Comparison of ENCODE assay signal across 15 cellular contexts in genomic region chr9:75046725-75047345, GRCh38. TPM values are rescaled to one million over a fixed set of nuclear protein-coding genes. Genes with fewer than 3 reads are reported as not detected.
DNase-seq lines count a peak whose midpoint lies in the region; ATAC-seq and TF ChIP-seq lines count a peak whose summit lies in the region.
"Had no signal": no experiment of that assay in that cellular context is flagged by ENCODE, and none has a peak within 500 bp of the region (broad histone marks: within the 10 kb centered on the region; RNA-seq: fewer than 3 reads in every experiment).

No MANE protein-coding gene starts in this region.

- H3K36me3 Mint-ChIP-seq in GM23338 (ENCODE audit: low read depth) = no peaks in the 10 kb centered on the region
- H3K36me3 Mint-ChIP-seq: CD8-positive, alpha-beta T cell had no signal

- ATAC-seq in Right ventricle myocardium inferior = no peak
- ATAC-seq in GM23338 = no peak
- ATAC-seq: CD8-positive, alpha-beta T cell had no signal

- H4K91ac ChIP-seq in trophoblast cell (ENCODE audit: low read depth, low read length) = no peak overlapping the region

- no peak for TF ChIP-seq CTCF in GM23338 (conservative IDR thresholded peaks at IDR 0.05; ENCODE audit: low read depth in 2 of 2)

- H2BK5ac ChIP-seq in trophoblast cell (ENCODE audit: low read depth, low read length, poor library complexity) = no peak overlapping the region

- no peak overlapping the region for H3K4me3 ChIP-seq in trophoblast cell (ENCODE audit: low read depth, low read length)
- no peak overlapping the region for H3K4me3 ChIP-seq in GM23338
- H3K4me3 ChIP-seq: BLaER1 treated with 17β-estradiol and CSF1 and Interleukin-3, amounts not matched to agents 10 nM and 100 nM had no signal

- H3K9me3 Mint-ChIP-seq in GM23338 = peaks cover 7% of the 10 kb centered on the region; the same call in 1 of the 3 replicates
- H3K9me3 Mint-ChIP-seq: CD8-positive, alpha-beta T cell had no signal

- H3K9me3 ChIP-seq in trophoblast cell (ENCODE audit: insufficient read depth, low read depth, low read length) = no peaks in the 10 kb centered on the region

- no peak overlapping the region for H3K4me3 Mint-ChIP-seq in GM23338
- H3K4me3 Mint-ChIP-seq: B cell; CD8-positive, alpha-beta T cell had no signal

- no peaks in the 10 kb centered on the region for H3F3A ChIP-seq in GM23338 (replicated peaks; ENCODE audit: low read depth)

- no peak overlapping the region for H3K9ac ChIP-seq in trophoblast cell (ENCODE audit: low read length)
- H3K9ac ChIP-seq: BLaER1 treated with 17β-estradiol and CSF1 and Interleukin-3, amounts not matched to agents 10 nM and 100 nM had no signal

- H3K79me1 ChIP-seq in trophoblast cell (ENCODE audit: low read length) = no peaks in the 10 kb centered on the region

- no peak overlapping the region for H3K27ac ChIP-seq in trophoblast cell (ENCODE audit: low read depth, low read length)
- no peak overlapping the region for H3K27ac ChIP-seq in GM23338 (ENCODE audit: low read depth)
- H3K27ac ChIP-seq: BLaER1 treated with 17β-estradiol and CSF1 and Interleukin-3, amounts not matched to agents 10 nM and 100 nM; HL-60 had no signal

- no peak overlapping the region for H2AK5ac ChIP-seq in trophoblast cell (ENCODE audit: low read length)

- H3K14ac ChIP-seq in trophoblast cell (ENCODE audit: low read length) = no peak overlapping the region

- no peaks in the 10 kb centered on the region for H4K20me1 ChIP-seq in GM23338 (replicated peaks; ENCODE audit: insufficient read depth)
- H4K20me1 ChIP-seq: BLaER1 treated with 17β-estradiol and CSF1 and Interleukin-3, amounts not matched to agents 10 nM and 100 nM had no signal

- H3K27ac Mint-ChIP-seq in GM23338 = no peak overlapping the region
- H3K27ac Mint-ChIP-seq: B cell; CD8-positive, alpha-beta T cell had no signal

- H3K4me2 ChIP-seq in trophoblast cell (ENCODE audit: low read length) = no peak overlapping the region
- no peak overlapping the region for H3K4me2 ChIP-seq in GM23338
- H3K4me2 ChIP-seq: BLaER1 treated with 17β-estradiol and CSF1 and Interleukin-3, amounts not matched to agents 10 nM and 100 nM had no signal

- no peaks in the 10 kb centered on the region; the same call in 1 of the 2 replicates for H3K9me2 ChIP-seq in GM23338 (ENCODE audit: insufficient read depth)

- H2BK120ac ChIP-seq in trophoblast cell (ENCODE audit: insufficient read depth, low read length, poor library complexity) = no peak overlapping the region

- no peak overlapping the region for H4K8ac ChIP-seq in trophoblast cell (ENCODE audit: low read depth, low read length)

- no peak overlapping the region for H2BK12ac ChIP-seq in trophoblast cell (ENCODE audit: low read length)

- H3K4ac ChIP-seq in trophoblast cell (ENCODE audit: low read depth, low read length) = no peak overlapping the region

- H3K27me3 ChIP-seq in trophoblast cell (ENCODE audit: insufficient read depth, low read length) (no peaks in the 10 kb centered on the region), GM23338 (ENCODE audit: insufficient read depth) (no peaks in the 10 kb centered on the region)
- H3K27me3 ChIP-seq: BLaER1 treated with 17β-estradiol and CSF1 and Interleukin-3, amounts not matched to agents 10 nM and 100 nM had no signal

- no peak overlapping the region for H3K18ac ChIP-seq in trophoblast cell (ENCODE audit: low read length)

- H3K4me1 ChIP-seq in trophoblast cell (ENCODE audit: control insufficient read depth in 1 of 2, insufficient read depth in 2 of 2, low read length in 2 of 2) = no peaks in the 10 kb centered on the region
- no peaks in the 10 kb centered on the region for H3K4me1 ChIP-seq in GM23338 (ENCODE audit: insufficient read depth)
- H3K4me1 ChIP-seq: BLaER1 treated with 17β-estradiol and CSF1 and Interleukin-3, amounts not matched to agents 10 nM and 100 nM had no signal

- no peak overlapping the region for H3K23ac ChIP-seq in trophoblast cell (ENCODE audit: low read length)

- intact Hi-C loops in Right ventricle myocardium inferior (cut with DNase I) = no loop called here

- H2AFZ ChIP-seq in trophoblast cell (ENCODE audit: insufficient read depth, low read length, poor library complexity) (no peak overlapping the region), GM23338 (no peak overlapping the region)

- no peaks in the 10 kb centered on the region for H3K4me1 Mint-ChIP-seq in GM23338

- H3K79me2 ChIP-seq in trophoblast cell (ENCODE audit: control insufficient read depth, insufficient read depth, low read length, poor library complexity) = no peaks in the 10 kb centered on the region
- no peaks in the 10 kb centered on the region for H3K79me2 ChIP-seq in GM23338 (replicated peaks; ENCODE audit: insufficient read depth)

- peaks cover 2% of the 10 kb centered on the region for H3K27me3 Mint-ChIP-seq in GM23338 (ENCODE audit: insufficient read depth, low read depth, poor library complexity)

- in situ Hi-C loops in G401 (cut with HindIII; ENCODE audit: low sequenced_read_pairs) = no loop called here

- H4K12ac ChIP-seq in trophoblast cell (ENCODE audit: low read depth, low read length) = no peak overlapping the region

- DNase-seq in G401 (ENCODE audit: low spot score) (peak; percentile 97), NCI-H524 (lab: John Stamatoyannopoulos, UW) (peak; percentile 55 to 77), cerebellar nuclear complex (lab: John Stamatoyannopoulos, UW) (peak; percentile 80 to 82), trophoblast cell (no peak), T-helper 1 cell (no peak), Right ventricle myocardium inferior (ENCODE audit: missing footprints) (no peak), GM23338 (ENCODE audit: low spot score) (no peak)
- DNase-seq: Calu3; CD8-positive, alpha-beta T cell; DMS79; GF-D8; HCEC 1CT had no signal

- whole genome bisulfite sequencing in trophoblast cell (ENCODE audit: extremely low coverage, insufficient coverage, insufficient read length) = no CpG with 5 or more reads among the region's 3 CpGs

- H3K36me3 ChIP-seq in trophoblast cell (ENCODE audit: control insufficient read depth in 1 of 2, insufficient read depth in 2 of 2, low read length in 2 of 2) = no peaks in the 10 kb centered on the region
- no peaks in the 10 kb centered on the region for H3K36me3 ChIP-seq in GM23338 (ENCODE audit: insufficient read depth)
- H3K36me3 ChIP-seq: BLaER1 treated with 17β-estradiol and CSF1 and Interleukin-3, amounts not matched to agents 10 nM and 100 nM had no signal

TF ChIP-seq in GM23338, 12 proteins besides CTCF, POLR2A, EP300 and RAD21 (continues in another document):
- TF ChIP-seq STAT1 (IDR thresholded peaks at IDR 0.05; ENCODE audit: unreplicated experiment) (no peak), ZNF331 (CRISPR knock-in tag; IDR thresholded peaks at IDR 0.05; ENCODE audit: low read depth) (no peak)

RNA-seq across cellular contexts. Expression of gene CARNMT1, which starts 18.7 kb away (rescaled TPM):
- total RNA-seq in G401 (2014; rRNA removed; shearing (Covaris generic)) = 27.7 and 60.4 TPM in 2 replicates
- polyA plus RNA-seq in trophoblast cell (2013) = 7.7 and 8.1 TPM in 2 replicates
- total RNA-seq in Right ventricle myocardium inferior = 14.7 TPM
- total RNA-seq in GM23338 (2014; rRNA removed; shearing (Covaris generic)) = 54.5 and 64.0 TPM in 2 replicates
- polyA plus RNA-seq in GM23338 (2016; fragmentation: Nextera tagmentation; extraction: Ambion mirVana) = 22.6 and 26.9 TPM in 2 replicates

RNA-seq across cellular contexts. Expression of gene NMRK1, which starts 41.1 kb away (rescaled TPM):
- total RNA-seq in G401 (2014; rRNA removed; shearing (Covaris generic)) = 2.7 and 7.4 TPM in 2 replicates
- polyA plus RNA-seq in trophoblast cell (2013) = 20.9 and 23.4 TPM in 2 replicates
- total RNA-seq in Right ventricle myocardium inferior = 21.9 TPM
- total RNA-seq in GM23338 (2014; rRNA removed; shearing (Covaris generic)) = 6.2 and 9.6 TPM in 2 replicates
- 12.5 and 15.8 TPM in 2 replicates for polyA plus RNA-seq in GM23338 (2016; fragmentation: Nextera tagmentation; extraction: Ambion mirVana)

RNA-seq across cellular contexts. Expression of gene OSTF1, which starts 41.5 kb away (rescaled TPM):
- 10.0 and 14.0 TPM in 2 replicates for total RNA-seq in G401 (2014; rRNA removed; shearing (Covaris generic))
- 50.9 and 53.5 TPM in 2 replicates for polyA plus RNA-seq in trophoblast cell (2013)
- 25.0 TPM for total RNA-seq in Right ventricle myocardium inferior
- 15.6 and 22.8 TPM in 2 replicates for total RNA-seq in GM23338 (2014; rRNA removed; shearing (Covaris generic))
- 20.9 and 24.0 TPM in 2 replicates for polyA plus RNA-seq in GM23338 (2016; fragmentation: Nextera tagmentation; extraction: Ambion mirVana)

Comparison
In these comparisons a context has a peak if more than half of its experiments do, and no peak if none do; other contexts are left out.
1. DNase-seq: peak in G401 (single experiment), NCI-H524 (2 of 2) and cerebellar nuclear complex (2 of 2); none in trophoblast cell (0 of 2), T-helper 1 cell (0 of 5), Right ventricle myocardium inferior (single experiment) and GM23338 (single experiment).